In genomic region chr11:133911169-133911568, GRCh38 we compare ENCODE assay signal across 1 cellular context.
TF ChIP-seq lines count a peak whose summit lies in the region.

No MANE protein-coding gene starts in this region.

TF ChIP-seq in HCT116, 20 proteins besides CTCF, POLR2A, EP300 and RAD21 (continued from another document):
- TF ChIP-seq FOSL1 (IDR thresholded peaks at IDR 0.05; ENCODE audit: low read depth) (no peak), SIN3A (IDR thresholded peaks at IDR 0.05; ENCODE audit: low read depth) (no peak), POLR2AphosphoS5 (IDR thresholded peaks at IDR 0.05; ENCODE audit: low read depth, low read length) (no peak), EZH2 (IDR thresholded peaks at IDR 0.05) (no peak), JUND (IDR thresholded peaks at IDR 0.05) (no peak), TCF7L2 (IDR thresholded peaks at IDR 0.05; ENCODE audit: borderline replicate concordance, extremely low read depth, insufficient read depth, insufficient read length) (no peak), ATF3 (IDR thresholded peaks at IDR 0.05) (no peak), REST (IDR thresholded peaks at IDR 0.05; ENCODE audit: low read depth) (no peak)
